Comparison of ENCODE assay signal across 16 cellular contexts in the genomic region with DNA sequence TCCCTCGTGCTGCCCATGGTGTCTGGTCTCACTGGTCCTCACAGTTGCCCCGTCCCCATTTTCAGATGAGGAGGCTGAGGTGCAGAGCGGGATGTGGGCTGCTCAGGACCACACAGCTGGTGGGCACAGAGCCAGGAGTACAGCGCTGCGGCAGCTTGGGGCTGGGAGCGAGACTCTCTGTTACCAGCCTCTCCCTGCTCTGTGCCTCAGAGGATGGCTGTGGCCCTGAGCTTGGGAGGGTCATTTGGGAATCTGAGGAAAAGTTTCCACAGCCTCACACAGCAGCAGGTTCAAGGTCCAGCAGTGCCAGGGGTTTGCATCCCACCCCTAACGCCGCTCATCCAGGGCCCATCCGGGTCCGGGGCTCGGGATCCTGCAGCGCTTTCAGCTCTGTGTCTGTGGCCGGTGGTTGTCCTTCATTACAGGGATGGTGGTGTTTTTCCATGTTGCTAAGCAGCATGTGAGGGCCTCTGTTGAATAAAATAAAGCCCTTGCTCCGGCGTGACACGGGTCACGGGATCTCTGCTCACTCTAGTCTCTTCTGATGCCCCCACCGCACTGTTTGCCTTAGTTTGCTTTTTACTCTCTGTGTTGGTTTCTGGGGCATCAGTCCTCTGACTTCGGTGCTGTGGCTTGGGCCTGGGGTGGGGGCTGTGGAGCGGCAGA. TPM values are rescaled to one million over a fixed set of nuclear protein-coding genes. Genes with fewer than 3 reads are reported as not detected.
A peak's percentile ranks its signal among the peaks of the same experiment; 100 is the strongest.
DNase-seq lines count a peak whose midpoint lies in the region; ATAC-seq and TF ChIP-seq lines count a peak whose summit lies in the region.
"Had no signal": no experiment of that assay in that cellular context is flagged by ENCODE, and none has a peak within 500 bp of the region (broad histone marks: within the 10 kb centered on the region; RNA-seq: fewer than 3 reads in every experiment).

No MANE protein-coding gene starts in this region.

- ATAC-seq in IMR-90 (ENCODE audit: low read depth) (no peak), GM21528 (IDR thresholded peaks at IDR 0.05; ENCODE audit: low FRiP score, unreplicated experiment) (no peak)

- no peak overlapping the region for H4K8ac ChIP-seq in IMR-90 (ENCODE audit: low read depth in 2 of 2, low read length in 2 of 2)

- no peak overlapping the region; the same call in 1 of the 2 replicates for H4K91ac ChIP-seq in IMR-90 (ENCODE audit: insufficient read depth, low read depth, low read length)

- peak overlapping the region; percentile 18 for H2AFZ ChIP-seq in IMR-90 (replicated peaks; ENCODE audit: low read length, poor library complexity)

- 0 out of 2 replicates have a peak overlapping the region, but pooled peaks have one; percentile 9 for H3K23ac ChIP-seq in IMR-90 (ENCODE audit: low read depth, low read length)

- peaks cover 30% of the 10 kb centered on the region; the same call in 1 of the 2 replicates for H3K36me3 ChIP-seq in IMR-90 (ENCODE audit: control insufficient read depth, insufficient read depth, low read length)
- H3K36me3 ChIP-seq in muscle layer of colon (ENCODE audit: insufficient read depth, low read length) = peaks cover 24% of the 10 kb centered on the region
- peaks cover 7 to 13% of the 10 kb centered on the region in 2 donors for H3K36me3 ChIP-seq in stomach smooth muscle (ENCODE audit: control insufficient read depth in 2 of 2, insufficient read depth in 2 of 2, low read length in 2 of 2)
- H3K36me3 ChIP-seq: SJSA1 had no signal

- no peak overlapping the region for H2AK9ac ChIP-seq in IMR-90 (replicated peaks; ENCODE audit: low read depth, low read length, poor library complexity)

- no peak overlapping the region for H2BK20ac ChIP-seq in IMR-90 (ENCODE audit: low read depth, low read length)

- BruUV-seq in IMR-90 (replicated peaks; lab: Mats Ljungman, UMichigan) = no TSS peak

- CTCF ChIA-PET in IMR-90 (lab: Yijun Ruan, JAX) = no interaction called here

- H4K5ac ChIP-seq in IMR-90 (ENCODE audit: low read depth, low read length) = no peak overlapping the region

- no peak for TF ChIP-seq POLR2A in IMR-90 (IDR thresholded peaks at IDR 0.05; ENCODE audit: low read depth, low read length)

- H2BK120ac ChIP-seq in IMR-90 (ENCODE audit: low read depth, low read length) = no peak overlapping the region

- H3K4me1 ChIP-seq in IMR-90 (ENCODE audit: control insufficient read depth, insufficient read depth, low read length) = peaks cover 37% of the 10 kb centered on the region
- peaks cover 59% of the 10 kb centered on the region for H3K4me1 ChIP-seq in muscle layer of colon (ENCODE audit: insufficient read depth, low read length)
- peaks cover 81% of the 10 kb centered on the region for H3K4me1 ChIP-seq in stomach smooth muscle (ENCODE audit: control insufficient read depth, insufficient read depth, low read length)

- no peak overlapping the region for H3K56ac ChIP-seq in IMR-90 (ENCODE audit: extremely low read depth, insufficient read depth, low read length)

- dilution Hi-C loops in IMR-90 (cut with HindIII; ENCODE audit: low sequenced_read_pairs, unreplicated experiment) = no loop called here

- no peak for TF ChIP-seq RAD21 in IMR-90 (IDR thresholded peaks at IDR 0.05; ENCODE audit: low read length)

- H3K14ac ChIP-seq in IMR-90 (replicated peaks; ENCODE audit: low read depth, low read length) = no peak overlapping the region

- H3K27ac ChIP-seq in IMR-90 (ENCODE audit: insufficient read depth, low read length) (no peak overlapping the region), muscle layer of colon (ENCODE audit: low read depth, low read length) (peak overlapping the region; percentile 54), stomach smooth muscle (ENCODE audit: low read length) (peak overlapping the region; percentile 84)
- H3K27ac ChIP-seq: SJSA1 had no signal

- no peaks in the 10 kb centered on the region for H3K27me3 ChIP-seq in IMR-90 (ENCODE audit: control insufficient read depth, insufficient read depth, low read length)
- no peaks in the 10 kb centered on the region for H3K27me3 ChIP-seq in muscle layer of colon (ENCODE audit: control insufficient read depth in 1 of 2, insufficient read depth in 2 of 2, low read length in 2 of 2)
- H3K27me3 ChIP-seq in stomach smooth muscle (ENCODE audit: control insufficient read depth in 1 of 2, insufficient read depth in 2 of 2, low read length in 2 of 2) = no peaks in the 10 kb centered on the region
- H3K27me3 ChIP-seq: SJSA1 had no signal

- DNase-seq in IMR-90 (no peak), epidermal melanocyte (ENCODE audit: insufficient read length, low spot score) (peak; percentile 65), NCI-H187 (lab: John Stamatoyannopoulos, UW) (no peak), middle frontal gyrus (ENCODE audit: extremely low spot score, low spot score) (no peak), NCI-H2196 (lab: John Stamatoyannopoulos, UW; ENCODE audit: unreplicated experiment) (no peak)
- DNase-seq: aorta; H7; midbrain; NCI-H1048; NCI-H2171; stimulated activated CD4-positive, alpha-beta T cell treated with anti-CD3 and anti-CD28 coated beads, Interleukin-1b, Interleukin-23, amount 100 ng/mL, for 48 hours; stimulated activated CD8-positive, alpha-beta memory T cell treated with anti-CD3 and anti-CD28 coated beads, Interleukin-4, amount 100 ng/mL, for 48 hours had no signal

- H3K9me3 ChIP-seq in IMR-90 (ENCODE audit: control insufficient read depth, insufficient read depth, low read length) = no peaks in the 10 kb centered on the region
- no peaks in the 10 kb centered on the region for H3K9me3 ChIP-seq in muscle layer of colon (ENCODE audit: low read length)
- H3K9me3 ChIP-seq in stomach smooth muscle (ENCODE audit: control insufficient read depth in 2 of 2, low read length in 2 of 2) = no peaks in the 10 kb centered on the region
- H3K9me3 ChIP-seq: SJSA1 had no signal

- peaks cover 69% of the 10 kb centered on the region for H4K20me1 ChIP-seq in IMR-90 (ENCODE audit: insufficient read depth, low read length)

- no peak overlapping the region for H2AK5ac ChIP-seq in IMR-90 (ENCODE audit: low read depth, low read length)

- peak overlapping the region; percentile 2; the same call in 1 of the 2 replicates for H3K4ac ChIP-seq in IMR-90 (ENCODE audit: low read depth, low read length)

- H3K9me1 ChIP-seq in IMR-90 (ENCODE audit: insufficient read depth, low read length) = peaks cover 18% of the 10 kb centered on the region

- no peak for TF ChIP-seq CTCF in IMR-90 (conservative IDR thresholded peaks at IDR 0.05; ENCODE audit: low read depth, low read length)

- no peak overlapping the region for H3K4me3 ChIP-seq in IMR-90 (ENCODE audit: insufficient read depth, low read depth, low read length)
- peak overlapping the region; percentile 31 to 35 for H3K4me3 ChIP-seq in muscle layer of colon (ENCODE audit: low read depth in 1 of 2, low read length in 2 of 2)
- peak overlapping the region; percentile 46 to 58 for H3K4me3 ChIP-seq in stomach smooth muscle (ENCODE audit: low read length in 2 of 2)
- H3K4me3 ChIP-seq: SJSA1 had no signal

- POLR2A ChIA-PET in IMR-90 (lab: Charles Lee; ENCODE audit: unreplicated experiment) = no interaction called here

- peaks cover 16 to 59% of the 10 kb centered on the region in 2 experiments for H3K79me1 ChIP-seq in IMR-90 (ENCODE audit: low read depth in 1 of 2, low read length in 2 of 2)

- H2BK5ac ChIP-seq in IMR-90 (ENCODE audit: low read depth, low read length, poor library complexity, severe bottlenecking) = no peak overlapping the region

- no CpG with 5 or more reads among the region's 20 CpGs for WGBS in IMR-90 (ENCODE audit: extremely low coverage in 2 of 2, insufficient read length in 1 of 2), 2 experiments

- H3K18ac ChIP-seq in IMR-90 (ENCODE audit: low read depth, low read length) = no peak overlapping the region

- no peak overlapping the region for H3K4me2 ChIP-seq in IMR-90 (ENCODE audit: low read depth, low read length)

- intact Hi-C loops in IMR-90 (cut with micrococcal nuclease) = no loop called here

- H3K9ac ChIP-seq in IMR-90 (ENCODE audit: low read depth, low read length) = no peak overlapping the region
- H3K9ac ChIP-seq in muscle layer of colon (ENCODE audit: low read length) = peak overlapping the region; percentile 45
- peak overlapping the region; percentile 53 to 55 for H3K9ac ChIP-seq in stomach smooth muscle (ENCODE audit: low read length in 2 of 2)

- in situ Hi-C loops in IMR-90 (cut with MboI; ENCODE audit: low sequenced_read_pairs) = no loop called here

- no peak overlapping the region for H2BK15ac ChIP-seq in IMR-90 (ENCODE audit: low read depth, low read length)

TF ChIP-seq in IMR-90, 13 proteins besides CTCF, POLR2A, EP300 and RAD21 (continues in another document):
- TF ChIP-seq SMC3 (IDR thresholded peaks at IDR 0.05; ENCODE audit: low read depth, low read length) (no peak), FOS (IDR thresholded peaks at IDR 0.05; ENCODE audit: low read depth, low read length) (no peak), RFX5 (IDR thresholded peaks at IDR 0.05; ENCODE audit: low read depth, low read length) (no peak), MAZ (IDR thresholded peaks at IDR 0.05; ENCODE audit: borderline replicate concordance, low read depth, low read length) (no peak), MXI1 (IDR thresholded peaks at IDR 0.05; ENCODE audit: borderline replicate concordance, low read depth, low read length) (no peak), RCOR1 (IDR thresholded peaks at IDR 0.05; ENCODE audit: insufficient replicate concordance, low read length) (no peak), CEBPB (IDR thresholded peaks at IDR 0.05; ENCODE audit: low read depth, low read length) (no peak)
- TF ChIP-seq, protein P1, sequence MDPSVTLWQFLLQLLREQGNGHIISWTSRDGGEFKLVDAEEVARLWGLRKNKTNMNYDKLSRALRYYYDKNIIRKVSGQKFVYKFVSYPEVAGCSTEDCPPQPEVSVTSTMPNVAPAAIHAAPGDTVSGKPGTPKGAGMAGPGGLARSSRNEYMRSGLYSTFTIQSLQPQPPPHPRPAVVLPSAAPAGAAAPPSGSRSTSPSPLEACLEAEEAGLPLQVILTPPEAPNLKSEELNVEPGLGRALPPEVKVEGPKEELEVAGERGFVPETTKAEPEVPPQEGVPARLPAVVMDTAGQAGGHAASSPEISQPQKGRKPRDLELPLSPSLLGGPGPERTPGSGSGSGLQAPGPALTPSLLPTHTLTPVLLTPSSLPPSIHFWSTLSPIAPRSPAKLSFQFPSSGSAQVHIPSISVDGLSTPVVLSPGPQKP (IDR thresholded peaks at IDR 0.05; ENCODE audit: borderline replicate concordance, low read depth, low read length) = no peak
- TF ChIP-seq, protein P2, sequence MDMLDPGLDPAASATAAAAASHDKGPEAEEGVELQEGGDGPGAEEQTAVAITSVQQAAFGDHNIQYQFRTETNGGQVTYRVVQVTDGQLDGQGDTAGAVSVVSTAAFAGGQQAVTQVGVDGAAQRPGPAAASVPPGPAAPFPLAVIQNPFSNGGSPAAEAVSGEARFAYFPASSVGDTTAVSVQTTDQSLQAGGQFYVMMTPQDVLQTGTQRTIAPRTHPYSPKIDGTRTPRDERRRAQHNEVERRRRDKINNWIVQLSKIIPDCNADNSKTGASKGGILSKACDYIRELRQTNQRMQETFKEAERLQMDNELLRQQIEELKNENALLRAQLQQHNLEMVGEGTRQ (IDR thresholded peaks at IDR 0.05; ENCODE audit: low read depth, low read length) = no peak

RNA-seq across cellular contexts. Expression of a gene that starts 6.4 kb away (rescaled TPM):
- total RNA-seq in IMR-90 (2012; rRNA removed) = 9.7 TPM in 2 replicates
- polyA plus RNA-seq in IMR-90 (2012; rRNA removed) = 42.4 and 47.7 TPM in 2 replicates
- 22.0 and 71.4 TPM in 2 replicates for polyA plus RNA-seq in IMR-90 (2012; cell fraction: cytosol; rRNA removed)
- polyA plus RNA-seq in IMR-90 (2012; cell fraction: nucleus; rRNA removed; ENCODE audit: low replicate concordance) = 50.6 and 96.4 TPM in 2 replicates
